In the genomic region with DNA sequence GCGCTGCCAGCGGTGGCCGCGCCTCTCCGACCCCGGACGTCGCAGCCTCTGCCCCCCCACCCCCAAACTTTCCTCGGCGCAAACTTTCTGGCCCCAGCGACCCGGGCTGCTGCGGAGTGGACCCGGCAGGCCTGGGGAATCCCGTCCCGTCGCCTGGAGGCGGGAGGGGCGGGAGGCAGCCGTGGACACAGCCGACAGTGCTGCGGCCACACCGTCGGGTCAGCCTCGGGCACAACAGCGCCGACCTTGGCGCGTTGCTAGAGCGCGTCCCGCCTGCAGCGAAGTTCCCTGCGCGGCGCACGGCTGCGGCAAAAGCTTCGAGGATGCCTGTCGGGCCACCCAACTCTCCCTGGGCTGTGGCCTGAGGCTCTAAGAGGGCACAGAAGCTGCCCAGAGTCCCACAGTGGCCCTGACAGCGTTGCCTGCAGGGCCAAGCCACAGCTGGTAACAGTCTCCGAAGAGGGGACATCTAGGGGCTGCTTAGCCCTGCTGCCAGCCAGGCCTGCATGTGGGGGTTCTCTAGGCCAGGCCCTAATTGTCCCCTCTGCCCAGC, we compare ENCODE assay signal across 9 cellular contexts. TPM values are rescaled to one million over a fixed set of nuclear protein-coding genes. Genes with fewer than 3 reads are reported as not detected.
A peak's percentile ranks its signal among the peaks of the same experiment; 100 is the strongest.
DNase-seq lines count a peak whose midpoint lies in the region; ATAC-seq and TF ChIP-seq lines count a peak whose summit lies in the region.
"Had no signal": no experiment of that assay in that cellular context is flagged by ENCODE, and none has a peak within 500 bp of the region (broad histone marks: within the 10 kb centered on the region; RNA-seq: fewer than 3 reads in every experiment).

No MANE protein-coding gene starts in this region.

- H3K27me3 ChIP-seq in tibial artery, result no peaks in the 10 kb centered on the region

- BruUV-seq in MCF 10A (replicated peaks; lab: Mats Ljungman, UMichigan), result no TSS peak

- POLR2A ChIA-PET in MCF 10A (lab: Yijun Ruan, JAX), result interaction anchor here (0.6 to 2.4 kb wide), 3 partner anchors 17 to 260 kb away, joined by 3 to 11 read pairs (median 7); partner anchors contain the start of gene GET3

- peak overlapping the region; percentile 67 to 85 for H3K4me3 ChIP-seq in tibial artery

- TF ChIP-seq CTCF in MCF 10A (IDR thresholded peaks at IDR 0.05; ENCODE audit: unreplicated experiment), result no peak
- no peak for TF ChIP-seq CTCF in tibial artery (IDR thresholded peaks at IDR 0.05)

- peak overlapping the region; percentile 88 to 99 for H3K27ac ChIP-seq in tibial artery

- H3K36me3 ChIP-seq in tibial artery, result peaks cover 0 to 12% (median 0%) of the 10 kb centered on the region in 3 donors

- no peaks in the 10 kb centered on the region for H3K36me3 Mint-ChIP-seq in activated CD4-positive, alpha-beta T cell treated with anti-CD3 and anti-CD28 coated beads, Interleukin-2, amount 10 ng/mL, durations not matched to agents 24 days and 14 days (ENCODE audit: low read depth)
- H3K36me3 Mint-ChIP-seq in MCF 10A (ENCODE audit: insufficient read depth, unreplicated experiment), result peaks cover 16% of the 10 kb centered on the region

- H3K9me3 Mint-ChIP-seq in activated CD4-positive, alpha-beta T cell treated with anti-CD3 and anti-CD28 coated beads, Interleukin-2, amount 10 ng/mL, durations not matched to agents 24 days and 14 days, result no peaks in the 10 kb centered on the region
- no peaks in the 10 kb centered on the region for H3K9me3 Mint-ChIP-seq in MCF 10A (ENCODE audit: unreplicated experiment)

- no peaks in the 10 kb centered on the region for H3K9me3 ChIP-seq in tibial artery

- H3K27ac Mint-ChIP-seq in activated CD4-positive, alpha-beta T cell treated with anti-CD3 and anti-CD28 coated beads, Interleukin-2, amount 10 ng/mL, durations not matched to agents 24 days and 14 days, result no peak overlapping the region
- peak overlapping the region; percentile 84 for H3K27ac Mint-ChIP-seq in MCF 10A (ENCODE audit: low read depth, unreplicated experiment)

- no peak for DNase-seq in activated CD4-positive, alpha-beta T cell treated with anti-CD3 and anti-CD28 coated beads, Interleukin-2, amount 10 ng/mL, durations not matched to agents 24 days and 14 days
- no peak for DNase-seq in activated CD4-positive, alpha-beta T cell treated with anti-CD3 and anti-CD28 coated beads for 1 hour
- DNase-seq in MCF 10A (ENCODE audit: unreplicated experiment) (no peak), left colon (peak in 1 of 2 donors; percentile 47), tibial artery (no peak), RPMI8226 (no peak), NOMO-1 treated with dmso at 0.1 percent for 144 hours (lab: John Stamatoyannopoulos, UW; ENCODE audit: unreplicated experiment) (no peak)

- intact Hi-C loops in activated CD4-positive, alpha-beta T cell treated with anti-CD3 and anti-CD28 coated beads, Interleukin-2, amount 10 ng/mL, durations not matched to agents 24 days and 14 days (cut with micrococcal nuclease), result no loop called here
- intact Hi-C loops in MCF 10A (cut with micrococcal nuclease), result no loop called here
- intact Hi-C loops in left colon (cut with DNase I, micrococcal nuclease), result no loop called here
- intact Hi-C loops in tibial artery (cut with DNase I; ENCODE audit: low total_unique reads), result loop anchor here (5.0 kb wide), 2 partner anchors 41 to 66 kb away; no protein-coding TSS in a partner anchor

- peaks cover 6% of the 10 kb centered on the region for H3K4me1 Mint-ChIP-seq in activated CD4-positive, alpha-beta T cell treated with anti-CD3 and anti-CD28 coated beads, Interleukin-2, amount 10 ng/mL, durations not matched to agents 24 days and 14 days
- peaks cover 9% of the 10 kb centered on the region for H3K4me1 Mint-ChIP-seq in MCF 10A (ENCODE audit: insufficient read depth, unreplicated experiment)

- H3K4me1 ChIP-seq in tibial artery, result peaks cover 0 to 58% (median 51%) of the 10 kb centered on the region in 4 donors

- ATAC-seq in left colon (peak; percentile 66), GM18909 (IDR thresholded peaks at IDR 0.05; ENCODE audit: poor library complexity, unreplicated experiment) (no peak)

- H3K4me3 Mint-ChIP-seq in activated CD4-positive, alpha-beta T cell treated with anti-CD3 and anti-CD28 coated beads, Interleukin-2, amount 10 ng/mL, durations not matched to agents 24 days and 14 days, result peak overlapping the region; percentile 46
- peak overlapping the region; percentile 74 for H3K4me3 Mint-ChIP-seq in MCF 10A (ENCODE audit: unreplicated experiment)

- peaks cover 39% of the 10 kb centered on the region for H3K27me3 Mint-ChIP-seq in activated CD4-positive, alpha-beta T cell treated with anti-CD3 and anti-CD28 coated beads, Interleukin-2, amount 10 ng/mL, durations not matched to agents 24 days and 14 days
- H3K27me3 Mint-ChIP-seq in MCF 10A (ENCODE audit: insufficient read depth, unreplicated experiment), result no peaks in the 10 kb centered on the region

- CTCF ChIA-PET in MCF 10A (lab: Yijun Ruan, JAX), result interaction anchor here (0.6 to 1.7 kb wide), 7 partner anchors 14 to 141 kb away, joined by 3 to 12 read pairs (median 3); no protein-coding TSS in a partner anchor

RNA-seq across cellular contexts. Expression of gene NFIX, which starts 1.3 kb away (rescaled TPM):
- total RNA-seq in activated CD4-positive, alpha-beta T cell treated with anti-CD3 and anti-CD28 coated beads, Interleukin-2, amount 10 ng/mL, durations not matched to agents 24 days and 14 days, result 8.3 and 10.4 TPM in 2 replicates
- 26.9 and 27.2 TPM in 2 replicates for total RNA-seq in MCF 10A (2022)
- total RNA-seq in left colon, result 10 to 100 TPM; 49.8 to 61.7 TPM

RNA-seq across cellular contexts. Expression of gene DAND5, which starts 27.2 kb away (rescaled TPM):
- 0.12 TPM in 1 of 2 replicates, not detected in the other for total RNA-seq in activated CD4-positive, alpha-beta T cell treated with anti-CD3 and anti-CD28 coated beads, Interleukin-2, amount 10 ng/mL, durations not matched to agents 24 days and 14 days
- not detected in 2 replicates for total RNA-seq in MCF 10A (2022)
- total RNA-seq in left colon, result under 1 TPM; 0.18 to 0.50 TPM
- total RNA-seq: SK-MEL-5 had no signal

RNA-seq across cellular contexts. Expression of gene GADD45GIP1, which starts 39.6 kb away (rescaled TPM):
- total RNA-seq in activated CD4-positive, alpha-beta T cell treated with anti-CD3 and anti-CD28 coated beads, Interleukin-2, amount 10 ng/mL, durations not matched to agents 24 days and 14 days, result 32.4 and 34.4 TPM in 2 replicates
- total RNA-seq in MCF 10A (2022) (44.4 and 47.5 TPM in 2 replicates), left colon (10 to 100 TPM; 13.1 to 17.5 TPM)

RNA-seq across cellular contexts. Expression of gene RAD23A, which starts 51.0 kb away (rescaled TPM):
- total RNA-seq in activated CD4-positive, alpha-beta T cell treated with anti-CD3 and anti-CD28 coated beads, Interleukin-2, amount 10 ng/mL, durations not matched to agents 24 days and 14 days, result 208 and 212 TPM in 2 replicates
- total RNA-seq in MCF 10A (2022) (197 and 219 TPM in 2 replicates), left colon (10 to 100 TPM; 70.9 to 80.3 TPM)

RNA-seq across cellular contexts. Expression of gene CALR, which starts 58.2 kb away (rescaled TPM):
- 987 and 994 TPM in 2 replicates for total RNA-seq in activated CD4-positive, alpha-beta T cell treated with anti-CD3 and anti-CD28 coated beads, Interleukin-2, amount 10 ng/mL, durations not matched to agents 24 days and 14 days
- total RNA-seq in MCF 10A (2022) (792 and 1,042 TPM in 2 replicates), left colon (100 to 1,000 TPM; 550 to 739 TPM)
